Comparison of ENCODE assay signal across 36 cellular contexts in the genomic region with DNA sequence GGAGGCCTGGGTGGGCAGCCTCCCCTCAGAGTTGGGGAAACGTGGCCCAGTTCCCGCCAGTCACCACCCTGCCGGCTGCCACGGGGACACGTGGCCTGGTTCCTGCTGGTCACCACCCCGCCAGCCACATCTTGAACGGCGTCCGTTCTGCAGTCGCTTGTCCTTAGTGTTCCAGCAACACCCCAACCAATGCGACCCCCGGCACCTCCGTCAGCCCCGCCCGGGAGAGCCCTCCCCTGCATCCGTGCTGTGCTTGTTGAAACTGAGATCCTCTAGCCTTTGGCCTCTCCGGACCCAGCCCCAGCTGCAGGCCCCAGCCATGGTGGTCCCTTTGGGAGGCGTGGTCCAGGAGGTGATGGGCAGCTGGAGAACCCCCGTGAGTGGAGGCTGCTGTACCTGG. TPM values are rescaled to one million over a fixed set of nuclear protein-coding genes. Genes with fewer than 3 reads are reported as not detected.
"Had no signal": no experiment of that assay in that cellular context is flagged by ENCODE, and none has a peak within 500 bp of the region (broad histone marks: within the 10 kb centered on the region; RNA-seq: fewer than 3 reads in every experiment).

No MANE protein-coding gene starts in this region.

- H3K27ac ChIP-seq: adrenal gland, ascending aorta, body of pancreas, brain microvascular endothelial cell, breast epithelium, cardiac muscle cell had no signal

- H3K4me3 ChIP-seq: adrenal gland, ascending aorta, body of pancreas, breast epithelium, cardiac muscle cell had no signal

- H3K36me3 ChIP-seq: adrenal gland, ascending aorta, brain microvascular endothelial cell, breast epithelium had no signal

- H3K27me3 ChIP-seq: adrenal gland, ascending aorta, body of pancreas, breast epithelium, cardiac muscle cell had no signal

- H3K9me3 ChIP-seq: adrenal gland, ascending aorta had no signal

- ATAC-seq: activated naive CD4-positive, alpha-beta T cell treated with anti-CD3 and anti-CD28 coated beads, Interleukin-2, amount 50 U/mL, for 72 hours; activated naive CD8-positive, alpha-beta T cell treated with anti-CD3 and anti-CD28 coated beads, Interleukin-2, amount 50 U/mL, for 24 hours; activated T-cell treated with anti-CD3 and anti-CD28 coated beads, Interleukin-2, amount 50 U/mL, for 4 hours; activated T-cell treated with anti-CD3 and anti-CD28 coated beads, Interleukin-2, amount 50 U/mL, for 72 hours; activated T-helper 17 cell treated with anti-CD3 and anti-CD28 coated beads, Interleukin-2, amount 50 U/mL, for 72 hours; body of pancreas had no signal

- DNase-seq: activated effector memory CD4-positive, alpha-beta T cell treated with anti-CD3 and anti-CD28 coated beads, Interleukin-2, amount 50 U/mL, for 16 hours; activated effector memory CD4-positive, alpha-beta T cell treated with Interleukin-2 at 50 U/mL for 16 hours; activated gamma-delta T cell; activated gamma-delta T cell treated with Interleukin-2 at 50 U/mL for 16 hours; activated naive CD4-positive, alpha-beta T cell; activated naive CD4-positive, alpha-beta T cell treated with anti-CD3 and anti-CD28 coated beads for 36 hours; activated naive CD4-positive, alpha-beta T cell treated with anti-CD3 and anti-CD28 coated beads, Interleukin-2, amount 10 ng/mL, durations not matched to agents 7 days and 5 days; activated naive CD4-positive, alpha-beta T cell treated with anti-CD3 and anti-CD28 coated beads, Interleukin-2, amount 50 U/mL, for 16 hours; activated naive CD4-positive, alpha-beta T cell treated with Interleukin-2 at 50 U/mL for 16 hours; activated naive CD8-positive, alpha-beta T cell treated with anti-CD3 and anti-CD28 coated beads for 36 hours; activated naive CD8-positive, alpha-beta T cell treated with anti-CD3 and anti-CD28 coated beads, Interleukin-2, amount 10 ng/mL, durations not matched to agents 7 days and 5 days; activated naive CD8-positive, alpha-beta T cell treated with anti-CD3 and anti-CD28 coated beads, Interleukin-2, amount 50 U/mL, for 24 hours; activated T-cell treated with anti-CD3 and anti-CD28 coated beads for 4 hours; activated T-cell treated with anti-CD3 and anti-CD28 coated beads, Interleukin-2, amount 50 U/mL, for 1 hour; activated T-cell treated with anti-CD3 and anti-CD28 coated beads, Interleukin-2, amount 50 U/mL, for 24 hours; activated T-cell treated with anti-CD3 and anti-CD28 coated beads, Interleukin-2, amount 50 U/mL, for 4 hours; activated T-cell treated with anti-CD3 and anti-CD28 coated beads, Interleukin-2, amount 50 U/mL, for 48 hours; activated T-cell treated with anti-CD3 and anti-CD28 coated beads, Interleukin-2, amount 50 U/mL, for 72 hours; adrenal gland; amniotic stem cell; amygdala; anterior cingulate cortex; body of pancreas; brain microvascular endothelial cell; caudate nucleus; central memory CD4-positive, alpha-beta T cell; cerebellar nuclear complex had no signal

- H3K4me1 ChIP-seq: ascending aorta, body of pancreas, breast epithelium had no signal

RNA-seq across cellular contexts. Expression of gene GABRD, which starts 49.8 kb away (rescaled TPM):
- total RNA-seq: activated naive CD4-positive, alpha-beta T cell treated with anti-CD3 and anti-CD28 coated beads for 36 hours; activated naive CD4-positive, alpha-beta T cell treated with anti-CD3 and anti-CD28 coated beads, Interleukin-2, amount 50 U/mL, for 72 hours; activated naive CD8-positive, alpha-beta T cell treated with anti-CD3 and anti-CD28 coated beads for 36 hours; activated naive CD8-positive, alpha-beta T cell treated with anti-CD3 and anti-CD28 coated beads, Interleukin-2, amount 10 ng/mL, durations not matched to agents 7 days and 5 days; activated T-cell treated with anti-CD3 and anti-CD28 coated beads, Interleukin-2, amount 50 U/mL, for 4 hours; activated T-cell treated with anti-CD3 and anti-CD28 coated beads, Interleukin-2, amount 50 U/mL, for 72 hours; activated T-helper 17 cell treated with anti-CD3 and anti-CD28 coated beads, Interleukin-2, amount 50 U/mL, for 72 hours; activated T-helper 2 cell treated with anti-CD3 and anti-CD28 coated beads, Interferon-gamma antibody, Interleukin-2, Interleukin-4, amounts not matched to agents 10 μg/mL and 5 μg/mL and 100 μg/mL, durations not matched to agents 14 hours and 24 hours and 36 hours; ascending aorta; astrocyte; body of pancreas; breast epithelium; bronchial epithelial cell; cardiac muscle cell had no signal
- polyA plus RNA-seq: aorta, cardiac muscle cell had no signal
